ENCODE assay signal across 1 cellular context in the genomic region with DNA sequence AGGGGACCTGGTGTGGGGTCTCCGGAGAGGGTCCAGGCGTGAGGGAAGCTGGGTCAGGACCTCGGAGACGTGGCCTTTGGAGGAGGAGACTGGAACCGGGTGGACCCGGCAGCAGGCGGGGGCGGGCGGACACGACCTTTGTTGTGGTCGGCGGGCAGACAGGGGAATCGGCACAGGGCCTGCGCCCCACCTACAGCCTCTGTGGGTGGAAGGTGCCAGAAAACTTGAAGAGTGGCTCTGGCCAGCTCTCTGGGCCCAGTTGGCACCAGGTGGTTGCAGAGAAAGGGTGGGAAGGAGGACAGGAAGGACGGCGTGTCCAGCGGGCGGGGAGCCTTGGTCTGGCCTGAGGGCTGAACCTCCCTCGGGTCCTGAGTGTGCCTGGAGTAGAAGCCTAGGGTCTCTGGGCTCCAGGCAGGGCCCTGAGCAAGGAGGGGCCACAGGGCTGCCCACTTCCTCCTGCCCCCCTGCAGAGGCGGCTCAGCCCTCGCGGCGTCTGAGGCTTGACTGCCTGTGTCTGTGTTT.
A peak's percentile ranks its signal among the peaks of the same experiment; 100 is the strongest.
TF ChIP-seq lines count a peak whose summit lies in the region.

No MANE protein-coding gene starts in this region.

TF ChIP-seq in HepG2, 621 proteins besides CTCF, POLR2A, EP300 and RAD21 (continued from another document and continues in another):
- TF ChIP-seq, protein P1, sequence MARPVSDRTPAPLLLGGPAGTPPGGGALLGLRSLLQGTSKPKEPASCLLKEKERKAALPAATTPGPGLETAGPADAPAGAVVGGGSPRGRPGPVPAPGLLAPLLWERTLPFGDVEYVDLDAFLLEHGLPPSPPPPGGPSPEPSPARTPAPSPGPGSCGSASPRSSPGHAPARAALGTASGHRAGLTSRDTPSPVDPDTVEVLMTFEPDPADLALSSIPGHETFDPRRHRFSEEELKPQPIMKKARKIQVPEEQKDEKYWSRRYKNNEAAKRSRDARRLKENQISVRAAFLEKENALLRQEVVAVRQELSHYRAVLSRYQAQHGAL (CRISPR knock-in tag; IDR thresholded peaks at IDR 0.05; ENCODE audit: not compliant biosample characterization): no peak
- TF ChIP-seq ZNF569 (CRISPR knock-in tag; IDR thresholded peaks at IDR 0.05; ENCODE audit: borderline replicate concordance) (no peak), XBP1 (CRISPR knock-in tag; IDR thresholded peaks at IDR 0.05) (no peak), ELF3 (CRISPR knock-in tag; IDR thresholded peaks at IDR 0.05) (0 out of 2 replicates have a peak, but pooled peaks have one; percentile 4), ZNF33A (CRISPR knock-in tag; IDR thresholded peaks at IDR 0.05; ENCODE audit: borderline replicate concordance) (no peak), ZNF446 (CRISPR knock-in tag; IDR thresholded peaks at IDR 0.05) (peak; percentile 19; the same call in 1 of the 2 replicates), NR2F1 (CRISPR knock-in tag; IDR thresholded peaks at IDR 0.05) (no peak), ZBTB20 (CRISPR knock-in tag; IDR thresholded peaks at IDR 0.05; ENCODE audit: borderline replicate concordance, low read depth) (0 out of 2 replicates have a peak, but pooled peaks have one; percentile 42), ZNF780A (CRISPR knock-in tag; IDR thresholded peaks at IDR 0.05) (no peak), ZNF235 (CRISPR knock-in tag; IDR thresholded peaks at IDR 0.05; ENCODE audit: borderline replicate concordance) (no peak), ZNF333 (CRISPR knock-in tag; IDR thresholded peaks at IDR 0.05; ENCODE audit: borderline replicate concordance) (0 out of 2 replicates have a peak, but pooled peaks have one; percentile 2), ZMAT3 (CRISPR knock-in tag; conservative IDR thresholded peaks at IDR 0.05) (no peak), MTF2 (CRISPR knock-in tag; IDR thresholded peaks at IDR 0.05; ENCODE audit: borderline replicate concordance) (no peak), MED13 (CRISPR knock-in tag; IDR thresholded peaks at IDR 0.05) (no peak), MIER2 (CRISPR knock-in tag; IDR thresholded peaks at IDR 0.05) (no peak), HOXA7 (CRISPR knock-in tag; IDR thresholded peaks at IDR 0.05) (no peak), FOSL1 (CRISPR knock-in tag; IDR thresholded peaks at IDR 0.05; ENCODE audit: borderline replicate concordance) (no peak), BRD4 (CRISPR knock-in tag; IDR thresholded peaks at IDR 0.05) (0 out of 2 replicates have a peak, but pooled peaks have one; percentile 46), SYNCRIP (IDR thresholded peaks at IDR 0.05; ENCODE audit: insufficient read depth, low read depth, low read length) (no peak), TCF7 (IDR thresholded peaks at IDR 0.05; ENCODE audit: low read depth) (peak; percentile 54; the same call in 1 of the 2 replicates), SP5 (CRISPR knock-in tag; IDR thresholded peaks at IDR 0.05; ENCODE audit: borderline replicate concordance, low read depth) (peak; percentile 17; the same call in 1 of the 2 replicates), PCBP1 (IDR thresholded peaks at IDR 0.05; ENCODE audit: borderline replicate concordance, low read depth, low read length) (0 out of 2 replicates have a peak, but pooled peaks have one; percentile 45), ZNF225 (CRISPR knock-in tag; IDR thresholded peaks at IDR 0.05) (0 out of 2 replicates have a peak, but pooled peaks have one; percentile 34), ZNF891 (CRISPR knock-in tag; IDR thresholded peaks at IDR 0.05) (no peak), NFYB (CRISPR knock-in tag; IDR thresholded peaks at IDR 0.05) (no peak), REXO4 (CRISPR knock-in tag; IDR thresholded peaks at IDR 0.05; ENCODE audit: borderline replicate concordance) (no peak), ZNF34 (CRISPR knock-in tag; IDR thresholded peaks at IDR 0.05; ENCODE audit: borderline replicate concordance) (no peak), POLR2AphosphoS5 (IDR thresholded peaks at IDR 0.05; ENCODE audit: low read depth, low read length) (no peak), HNF4G (IDR thresholded peaks at IDR 0.05; ENCODE audit: borderline replicate concordance, low read depth, low read length) (no peak), HNF4G (CRISPR knock-in tag; IDR thresholded peaks at IDR 0.05; ENCODE audit: borderline replicate concordance, low read depth) (0 out of 2 replicates have a peak, but pooled peaks have one; percentile 31), SMAD3 (CRISPR knock-in tag; IDR thresholded peaks at IDR 0.05) (no peak), KDM2A (CRISPR knock-in tag; IDR thresholded peaks at IDR 0.05; ENCODE audit: borderline replicate concordance, low read depth) (0 out of 2 replicates have a peak, but pooled peaks have one; percentile 25), RNF2 (conservative IDR thresholded peaks at IDR 0.05; ENCODE audit: low read depth) (no peak), JUND (CRISPR knock-in tag; IDR thresholded peaks at IDR 0.05) (no peak), ZNF30 (CRISPR knock-in tag; IDR thresholded peaks at IDR 0.05) (no peak), ZNF678 (CRISPR knock-in tag; IDR thresholded peaks at IDR 0.05) (peak; percentile 23; the same call in 1 of the 2 replicates), SALL1 (CRISPR knock-in tag; IDR thresholded peaks at IDR 0.05) (peak; percentile 37; the same call in 1 of the 2 replicates), TMF1 (CRISPR knock-in tag; IDR thresholded peaks at IDR 0.05; ENCODE audit: low read depth) (peak; percentile 13; the same call in 1 of the 2 replicates), HOXA9 (CRISPR knock-in tag; IDR thresholded peaks at IDR 0.05; ENCODE audit: borderline replicate concordance) (no peak), ZNF841 (CRISPR knock-in tag; IDR thresholded peaks at IDR 0.05; ENCODE audit: borderline replicate concordance) (no peak), SP1 (IDR thresholded peaks at IDR 0.05) (no peak), SP1 (CRISPR knock-in tag; IDR thresholded peaks at IDR 0.05) (no peak), RBM22 (optimal IDR thresholded peaks at IDR 0.05; ENCODE audit: low read length) (no peak), TAF1 (CRISPR knock-in tag; IDR thresholded peaks at IDR 0.05) (no peak)
- TF ChIP-seq, protein P2, sequence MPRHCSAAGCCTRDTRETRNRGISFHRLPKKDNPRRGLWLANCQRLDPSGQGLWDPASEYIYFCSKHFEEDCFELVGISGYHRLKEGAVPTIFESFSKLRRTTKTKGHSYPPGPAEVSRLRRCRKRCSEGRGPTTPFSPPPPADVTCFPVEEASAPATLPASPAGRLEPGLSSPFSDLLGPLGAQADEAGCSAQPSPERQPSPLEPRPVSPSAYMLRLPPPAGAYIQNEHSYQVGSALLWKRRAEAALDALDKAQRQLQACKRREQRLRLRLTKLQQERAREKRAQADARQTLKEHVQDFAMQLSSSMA (CRISPR knock-in tag; IDR thresholded peaks at IDR 0.05): 0 out of 2 replicates have a peak, but pooled peaks have one; percentile 47
- TF ChIP-seq, protein P3, sequence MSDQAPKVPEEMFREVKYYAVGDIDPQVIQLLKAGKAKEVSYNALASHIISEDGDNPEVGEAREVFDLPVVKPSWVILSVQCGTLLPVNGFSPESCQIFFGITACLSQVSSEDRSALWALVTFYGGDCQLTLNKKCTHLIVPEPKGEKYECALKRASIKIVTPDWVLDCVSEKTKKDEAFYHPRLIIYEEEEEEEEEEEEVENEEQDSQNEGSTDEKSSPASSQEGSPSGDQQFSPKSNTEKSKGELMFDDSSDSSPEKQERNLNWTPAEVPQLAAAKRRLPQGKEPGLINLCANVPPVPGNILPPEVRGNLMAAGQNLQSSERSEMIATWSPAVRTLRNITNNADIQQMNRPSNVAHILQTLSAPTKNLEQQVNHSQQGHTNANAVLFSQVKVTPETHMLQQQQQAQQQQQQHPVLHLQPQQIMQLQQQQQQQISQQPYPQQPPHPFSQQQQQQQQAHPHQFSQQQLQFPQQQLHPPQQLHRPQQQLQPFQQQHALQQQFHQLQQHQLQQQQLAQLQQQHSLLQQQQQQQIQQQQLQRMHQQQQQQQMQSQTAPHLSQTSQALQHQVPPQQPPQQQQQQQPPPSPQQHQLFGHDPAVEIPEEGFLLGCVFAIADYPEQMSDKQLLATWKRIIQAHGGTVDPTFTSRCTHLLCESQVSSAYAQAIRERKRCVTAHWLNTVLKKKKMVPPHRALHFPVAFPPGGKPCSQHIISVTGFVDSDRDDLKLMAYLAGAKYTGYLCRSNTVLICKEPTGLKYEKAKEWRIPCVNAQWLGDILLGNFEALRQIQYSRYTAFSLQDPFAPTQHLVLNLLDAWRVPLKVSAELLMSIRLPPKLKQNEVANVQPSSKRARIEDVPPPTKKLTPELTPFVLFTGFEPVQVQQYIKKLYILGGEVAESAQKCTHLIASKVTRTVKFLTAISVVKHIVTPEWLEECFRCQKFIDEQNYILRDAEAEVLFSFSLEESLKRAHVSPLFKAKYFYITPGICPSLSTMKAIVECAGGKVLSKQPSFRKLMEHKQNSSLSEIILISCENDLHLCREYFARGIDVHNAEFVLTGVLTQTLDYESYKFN (CRISPR knock-in tag; conservative IDR thresholded peaks at IDR 0.05): peak; percentile 63
- TF ChIP-seq, protein P4, sequence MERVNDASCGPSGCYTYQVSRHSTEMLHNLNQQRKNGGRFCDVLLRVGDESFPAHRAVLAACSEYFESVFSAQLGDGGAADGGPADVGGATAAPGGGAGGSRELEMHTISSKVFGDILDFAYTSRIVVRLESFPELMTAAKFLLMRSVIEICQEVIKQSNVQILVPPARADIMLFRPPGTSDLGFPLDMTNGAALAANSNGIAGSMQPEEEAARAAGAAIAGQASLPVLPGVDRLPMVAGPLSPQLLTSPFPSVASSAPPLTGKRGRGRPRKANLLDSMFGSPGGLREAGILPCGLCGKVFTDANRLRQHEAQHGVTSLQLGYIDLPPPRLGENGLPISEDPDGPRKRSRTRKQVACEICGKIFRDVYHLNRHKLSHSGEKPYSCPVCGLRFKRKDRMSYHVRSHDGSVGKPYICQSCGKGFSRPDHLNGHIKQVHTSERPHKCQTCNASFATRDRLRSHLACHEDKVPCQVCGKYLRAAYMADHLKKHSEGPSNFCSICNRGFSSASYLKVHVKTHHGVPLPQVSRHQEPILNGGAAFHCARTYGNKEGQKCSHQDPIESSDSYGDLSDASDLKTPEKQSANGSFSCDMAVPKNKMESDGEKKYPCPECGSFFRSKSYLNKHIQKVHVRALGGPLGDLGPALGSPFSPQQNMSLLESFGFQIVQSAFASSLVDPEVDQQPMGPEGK (CRISPR knock-in tag; IDR thresholded peaks at IDR 0.05): peak; percentile 26
- TF ChIP-seq, protein P5, sequence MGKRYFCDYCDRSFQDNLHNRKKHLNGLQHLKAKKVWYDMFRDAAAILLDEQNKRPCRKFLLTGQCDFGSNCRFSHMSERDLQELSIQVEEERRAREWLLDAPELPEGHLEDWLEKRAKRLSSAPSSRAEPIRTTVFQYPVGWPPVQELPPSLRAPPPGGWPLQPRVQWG (CRISPR knock-in tag; IDR thresholded peaks at IDR 0.05; ENCODE audit: borderline replicate concordance, low read depth): no peak
- TF ChIP-seq, protein P6, sequence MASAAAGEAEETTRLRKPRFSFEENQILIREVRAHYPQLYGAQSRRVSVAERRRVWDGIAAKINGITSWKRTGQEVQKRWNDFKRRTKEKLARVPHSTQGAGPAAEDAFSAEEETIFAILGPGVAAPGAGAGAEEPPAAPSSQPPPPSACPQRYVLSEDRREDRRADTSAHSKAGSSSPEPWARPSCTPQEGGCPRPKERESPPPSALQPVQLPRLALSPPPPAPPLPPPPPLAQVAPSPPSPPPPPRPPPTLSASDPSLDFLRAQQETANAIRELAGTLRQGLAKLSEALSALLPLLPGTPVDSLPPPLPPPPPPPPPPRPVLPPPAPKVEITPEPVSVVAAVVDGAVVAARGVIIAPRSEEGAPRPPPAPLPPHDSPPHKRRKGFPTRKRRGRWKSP (CRISPR knock-in tag; IDR thresholded peaks at IDR 0.05): no peak
- TF ChIP-seq, protein P7, sequence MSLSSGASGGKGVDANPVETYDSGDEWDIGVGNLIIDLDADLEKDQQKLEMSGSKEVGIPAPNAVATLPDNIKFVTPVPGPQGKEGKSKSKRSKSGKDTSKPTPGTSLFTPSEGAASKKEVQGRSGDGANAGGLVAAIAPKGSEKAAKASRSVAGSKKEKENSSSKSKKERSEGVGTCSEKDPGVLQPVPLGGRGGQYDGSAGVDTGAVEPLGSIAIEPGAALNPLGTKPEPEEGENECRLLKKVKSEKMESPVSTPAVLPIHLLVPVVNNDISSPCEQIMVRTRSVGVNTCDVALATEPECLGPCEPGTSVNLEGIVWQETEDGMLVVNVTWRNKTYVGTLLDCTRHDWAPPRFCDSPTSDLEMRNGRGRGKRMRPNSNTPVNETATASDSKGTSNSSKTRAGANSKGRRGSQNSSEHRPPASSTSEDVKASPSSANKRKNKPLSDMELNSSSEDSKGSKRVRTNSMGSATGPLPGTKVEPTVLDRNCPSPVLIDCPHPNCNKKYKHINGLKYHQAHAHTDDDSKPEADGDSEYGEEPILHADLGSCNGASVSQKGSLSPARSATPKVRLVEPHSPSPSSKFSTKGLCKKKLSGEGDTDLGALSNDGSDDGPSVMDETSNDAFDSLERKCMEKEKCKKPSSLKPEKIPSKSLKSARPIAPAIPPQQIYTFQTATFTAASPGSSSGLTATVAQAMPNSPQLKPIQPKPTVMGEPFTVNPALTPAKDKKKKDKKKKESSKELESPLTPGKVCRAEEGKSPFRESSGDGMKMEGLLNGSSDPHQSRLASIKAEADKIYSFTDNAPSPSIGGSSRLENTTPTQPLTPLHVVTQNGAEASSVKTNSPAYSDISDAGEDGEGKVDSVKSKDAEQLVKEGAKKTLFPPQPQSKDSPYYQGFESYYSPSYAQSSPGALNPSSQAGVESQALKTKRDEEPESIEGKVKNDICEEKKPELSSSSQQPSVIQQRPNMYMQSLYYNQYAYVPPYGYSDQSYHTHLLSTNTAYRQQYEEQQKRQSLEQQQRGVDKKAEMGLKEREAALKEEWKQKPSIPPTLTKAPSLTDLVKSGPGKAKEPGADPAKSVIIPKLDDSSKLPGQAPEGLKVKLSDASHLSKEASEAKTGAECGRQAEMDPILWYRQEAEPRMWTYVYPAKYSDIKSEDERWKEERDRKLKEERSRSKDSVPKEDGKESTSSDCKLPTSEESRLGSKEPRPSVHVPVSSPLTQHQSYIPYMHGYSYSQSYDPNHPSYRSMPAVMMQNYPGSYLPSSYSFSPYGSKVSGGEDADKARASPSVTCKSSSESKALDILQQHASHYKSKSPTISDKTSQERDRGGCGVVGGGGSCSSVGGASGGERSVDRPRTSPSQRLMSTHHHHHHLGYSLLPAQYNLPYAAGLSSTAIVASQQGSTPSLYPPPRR (CRISPR knock-in tag; IDR thresholded peaks at IDR 0.05; ENCODE audit: borderline replicate concordance): no peak
- TF ChIP-seq, protein P8, sequence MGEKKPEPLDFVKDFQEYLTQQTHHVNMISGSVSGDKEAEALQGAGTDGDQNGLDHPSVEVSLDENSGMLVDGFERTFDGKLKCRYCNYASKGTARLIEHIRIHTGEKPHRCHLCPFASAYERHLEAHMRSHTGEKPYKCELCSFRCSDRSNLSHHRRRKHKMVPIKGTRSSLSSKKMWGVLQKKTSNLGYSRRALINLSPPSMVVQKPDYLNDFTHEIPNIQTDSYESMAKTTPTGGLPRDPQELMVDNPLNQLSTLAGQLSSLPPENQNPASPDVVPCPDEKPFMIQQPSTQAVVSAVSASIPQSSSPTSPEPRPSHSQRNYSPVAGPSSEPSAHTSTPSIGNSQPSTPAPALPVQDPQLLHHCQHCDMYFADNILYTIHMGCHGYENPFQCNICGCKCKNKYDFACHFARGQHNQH (CRISPR knock-in tag; IDR thresholded peaks at IDR 0.05): no peak
- TF ChIP-seq, protein P9, sequence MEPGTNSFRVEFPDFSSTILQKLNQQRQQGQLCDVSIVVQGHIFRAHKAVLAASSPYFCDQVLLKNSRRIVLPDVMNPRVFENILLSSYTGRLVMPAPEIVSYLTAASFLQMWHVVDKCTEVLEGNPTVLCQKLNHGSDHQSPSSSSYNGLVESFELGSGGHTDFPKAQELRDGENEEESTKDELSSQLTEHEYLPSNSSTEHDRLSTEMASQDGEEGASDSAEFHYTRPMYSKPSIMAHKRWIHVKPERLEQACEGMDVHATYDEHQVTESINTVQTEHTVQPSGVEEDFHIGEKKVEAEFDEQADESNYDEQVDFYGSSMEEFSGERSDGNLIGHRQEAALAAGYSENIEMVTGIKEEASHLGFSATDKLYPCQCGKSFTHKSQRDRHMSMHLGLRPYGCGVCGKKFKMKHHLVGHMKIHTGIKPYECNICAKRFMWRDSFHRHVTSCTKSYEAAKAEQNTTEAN (CRISPR knock-in tag; conservative IDR thresholded peaks at IDR 0.05): no peak
